In the genomic region with DNA sequence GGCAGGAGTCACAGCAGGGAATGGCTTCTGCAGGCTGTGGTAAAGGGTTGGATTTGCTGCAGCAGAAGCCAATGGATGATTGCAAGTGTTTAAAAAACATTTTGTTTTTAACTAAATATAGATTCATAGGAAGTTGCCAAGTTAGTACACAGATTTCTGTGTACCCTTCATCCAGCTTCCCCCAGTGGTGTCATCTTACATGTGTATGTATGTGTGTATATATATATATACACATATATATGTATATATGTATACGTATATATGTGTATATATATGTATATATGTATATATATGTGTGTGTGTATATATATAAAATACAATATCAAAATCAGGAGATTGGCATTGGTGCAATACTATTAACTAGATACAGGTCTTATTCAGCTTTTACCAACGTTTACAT, we compare ENCODE assay signal across 29 cellular contexts. TPM values are rescaled to one million over a fixed set of nuclear protein-coding genes. Genes with fewer than 3 reads are reported as not detected.
DNase-seq lines count a peak whose midpoint lies in the region; TF ChIP-seq lines count a peak whose summit lies in the region.
"Had no signal": no experiment of that assay in that cellular context is flagged by ENCODE, and none has a peak within 500 bp of the region (broad histone marks: within the 10 kb centered on the region; RNA-seq: fewer than 3 reads in every experiment).

No MANE protein-coding gene starts in this region.

- no peak for TF ChIP-seq CTCF in HEK293 (tag by site-specific recombination; IDR thresholded peaks at IDR 0.05)

- intact Hi-C loops in cardiac septum (cut with DNase I) = no loop called here

- no peak for DNase-seq in cardiac septum (ENCODE audit: low spot score)
- DNase-seq: 8988T; ACHN; AML-193; BE2C; C1 segment of cervical spinal cord; Caco-2; Calu3; CD4-positive, alpha-beta memory T cell; CD4-positive, alpha-beta T cell; CD4-positive, CD25-positive, alpha-beta regulatory T cell; CD8-positive, alpha-beta memory T cell; CD8-positive, alpha-beta T cell; COR-L47; DMS 273 treated with DMSO at 0.1 percent for 48 hours; DMS153; DMS53; DMS79; DMS79 treated with DMSO at 0.1 percent for 48 hours; DND-41; EL had no signal

- POLR2A ChIA-PET in HEK293 (lab: Yijun Ruan, JAX) = no interaction called here

- no peaks in the 10 kb centered on the region for H3K4me1 ChIP-seq in HEK293 (ENCODE audit: control insufficient read depth, insufficient read depth, low read length)
- H3K4me1 ChIP-seq: A549; BE2C; BLaER1; BLaER1 treated with 17β-estradiol and CSF1 and Interleukin-3, amounts not matched to agents 10 nM and 100 nM; Caco-2 had no signal

- no peak overlapping the region for H3K4me3 ChIP-seq in HEK293 (ENCODE audit: low read depth, low read length)
- H3K4me3 ChIP-seq: A549; BLaER1; BLaER1 treated with 17β-estradiol and CSF1 and Interleukin-3, amounts not matched to agents 10 nM and 100 nM had no signal

- H3K27ac ChIP-seq in HEK293 (ENCODE audit: extremely low read depth, low read depth, low read length) = no peak overlapping the region
- H3K27ac ChIP-seq: 22Rv1; A549; BLaER1; BLaER1 treated with 17β-estradiol and CSF1 and Interleukin-3, amounts not matched to agents 10 nM and 100 nM; C4-2B had no signal

- CTCF ChIA-PET in HEK293 (lab: Yijun Ruan, JAX) = no interaction called here

- no peaks in the 10 kb centered on the region for H3K36me3 ChIP-seq in HEK293 (ENCODE audit: control insufficient read depth in 2 of 2, insufficient read depth in 1 of 2, low read length in 2 of 2)
- H3K36me3 ChIP-seq: BE2C; BLaER1; BLaER1 treated with 17β-estradiol and CSF1 and Interleukin-3, amounts not matched to agents 10 nM and 100 nM had no signal

- H3K9me3 ChIP-seq in HEK293 (ENCODE audit: control insufficient read depth, insufficient read depth, low read depth, low read length) = no peaks in the 10 kb centered on the region
- H3K9me3 ChIP-seq: A549, BE2C, Caco-2 had no signal

TF ChIP-seq in HEK293, 187 proteins besides CTCF, POLR2A, EP300 and RAD21:
- TF ChIP-seq ZNF513 (tag by site-specific recombination; IDR thresholded peaks at IDR 0.05) (no peak), ZNF354C (tag by site-specific recombination; IDR thresholded peaks at IDR 0.05; ENCODE audit: borderline replicate concordance, low read depth) (no peak), ZNF529 (tag by site-specific recombination; IDR thresholded peaks at IDR 0.05; ENCODE audit: insufficient replicate concordance) (peak; percentile 95), ZNF175 (tag by site-specific recombination; IDR thresholded peaks at IDR 0.05) (no peak), ZNF585B (tag by site-specific recombination; IDR thresholded peaks at IDR 0.05) (no peak)
- TF ChIP-seq, protein P1, sequence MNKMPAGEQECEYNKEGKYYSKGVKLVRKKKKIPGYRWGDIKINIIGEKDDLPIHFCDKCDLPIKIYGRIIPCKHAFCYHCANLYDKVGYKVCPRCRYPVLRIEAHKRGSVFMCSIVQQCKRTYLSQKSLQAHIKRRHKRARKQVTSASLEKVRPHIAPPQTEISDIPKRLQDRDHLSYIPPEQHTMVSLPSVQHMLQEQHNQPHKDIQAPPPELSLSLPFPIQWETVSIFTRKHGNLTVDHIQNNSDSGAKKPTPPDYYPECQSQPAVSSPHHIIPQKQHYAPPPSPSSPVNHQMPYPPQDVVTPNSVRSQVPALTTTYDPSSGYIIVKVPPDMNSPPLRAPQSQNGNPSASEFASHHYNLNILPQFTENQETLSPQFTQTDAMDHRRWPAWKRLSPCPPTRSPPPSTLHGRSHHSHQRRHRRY (tag by site-specific recombination; IDR thresholded peaks at IDR 0.05) = no peak

RNA-seq across cellular contexts. Expression of gene FAM124B, which starts 19.2 kb away (rescaled TPM):
- 1.9 TPM for total RNA-seq in cardiac septum
- total RNA-seq: A172; A673; Caco-2; Calu3; CD8-positive, alpha-beta memory T cell; CD8-positive, alpha-beta T cell had no signal
